In the genomic region with DNA sequence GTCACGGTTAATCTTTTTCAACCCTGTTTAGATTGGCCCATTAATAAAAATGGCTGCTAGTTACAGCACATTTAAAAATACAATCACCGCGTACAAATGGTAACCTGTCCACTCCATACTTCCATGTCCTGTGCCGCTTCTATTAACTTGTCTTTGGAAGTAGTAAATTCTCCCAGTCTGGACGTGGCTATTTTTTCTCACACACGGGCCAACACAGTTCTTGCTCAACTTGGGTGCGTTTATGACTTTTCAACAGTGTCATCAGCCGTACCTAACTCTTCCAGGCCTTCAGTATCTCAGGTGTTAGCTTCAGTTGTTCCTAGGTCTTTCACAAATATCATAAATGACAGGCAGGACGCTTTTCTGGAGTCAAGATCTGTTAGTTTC, we compare ENCODE assay signal across 8 cellular contexts. TPM values are rescaled to one million over a fixed set of nuclear protein-coding genes. Genes with fewer than 3 reads are reported as not detected.
DNase-seq lines count a peak whose midpoint lies in the region; ATAC-seq, FAIRE-seq and TF ChIP-seq lines count a peak whose summit lies in the region.

No MANE protein-coding gene starts in this region.

- H3K23ac ChIP-seq in neuronal stem cell (ENCODE audit: low read depth, low read length, poor library complexity) = no peak overlapping the region

- intact Hi-C loops in OCI-LY7 (cut with micrococcal nuclease; ENCODE audit: unreplicated experiment) = loop anchor here (1.0 to 5.0 kb wide), 5 partner anchors 50 to 416 kb away; a partner anchor contains a TSS

- H3K14ac ChIP-seq in neuronal stem cell (ENCODE audit: low read length) = no peak overlapping the region

- no peak for TF ChIP-seq CTCF in OCI-LY7 (conservative IDR thresholded peaks at IDR 0.05; ENCODE audit: low read length)
- TF ChIP-seq CTCF in epithelial cell of esophagus (IDR thresholded peaks at IDR 0.05; ENCODE audit: insufficient read depth, low read depth, low read length, missing control alignments) = no peak

- no peak overlapping the region for H2BK12ac ChIP-seq in neuronal stem cell (ENCODE audit: low read length)

- ATAC-seq in HG03175 (IDR thresholded peaks at IDR 0.05; ENCODE audit: unreplicated experiment) = no peak

- POLR2A ChIA-PET in OCI-LY7 (lab: Charles Lee) = interaction anchor here (0.6 to 1.7 kb wide), 4 partner anchors 19 to 346 kb away, joined by 3 to 9 read pairs (median 4); a partner anchor contains a TSS

- BruUV-seq in OCI-LY7 (replicated peaks; lab: Mats Ljungman, UMichigan) = no TSS peak

- no peaks in the 10 kb centered on the region for H3K9me2 ChIP-seq in OCI-LY7 (ENCODE audit: insufficient read depth, low read length)

- H4K8ac ChIP-seq in neuronal stem cell (ENCODE audit: low read depth, low read length) = no peak overlapping the region

- DNase-seq in GM19239 (ENCODE audit: insufficient read length, low spot score) (no peak), OCI-LY7 (ENCODE audit: low spot score) (no peak), epithelial cell of esophagus (ENCODE audit: low read depth) (peak; percentile 44), neuronal stem cell (ENCODE audit: low spot score) (no peak), SHP77 treated with DMSO at 0.1 percent for 48 hours (lab: John Stamatoyannopoulos, UW) (no peak), HK-2 (ENCODE audit: unreplicated experiment) (no peak)
- DNase-seq in activated CD8-positive, alpha-beta memory T cell treated with anti-CD3 and anti-CD28 coated beads, Interleukin-2, amount 50 U/mL, for 4 hours = no peak

- H3K36me3 ChIP-seq in OCI-LY7 (ENCODE audit: insufficient read depth, low read length) (no peaks in the 10 kb centered on the region), neuronal stem cell (replicated peaks in 1 of 2; ENCODE audit: control insufficient read depth in 2 of 2, insufficient read depth in 2 of 2, low read length in 2 of 2) (no peaks in the 10 kb centered on the region)

- H3K27me3 ChIP-seq in neuronal stem cell (ENCODE audit: control insufficient read depth in 3 of 3, insufficient read depth in 3 of 3, low read depth in 1 of 3, low read length in 3 of 3) = peaks cover 0 to 5% (median 0%) of the 10 kb centered on the region in 3 experiments

- H4K20me1 ChIP-seq in OCI-LY7 (ENCODE audit: insufficient read depth, low read length) = peaks cover 17% of the 10 kb centered on the region; the same call in 1 of the 2 replicates

- H3K4me1 ChIP-seq in OCI-LY7 (ENCODE audit: insufficient read depth, low read length, poor library complexity, severe bottlenecking) = peaks cover 15% of the 10 kb centered on the region
- H3K4me1 ChIP-seq in neuronal stem cell (ENCODE audit: control insufficient read depth in 2 of 2, insufficient read depth in 1 of 2, low read depth in 1 of 2, low read length in 2 of 2) = peaks cover 5 to 13% of the 10 kb centered on the region in 2 donors

- no peak overlapping the region for H2BK5ac ChIP-seq in neuronal stem cell (ENCODE audit: low read length)

- WGBS in neuronal stem cell (ENCODE audit: extremely low coverage in 2 of 2, insufficient read length in 2 of 2, insufficient replicate concordance in 1 of 2), 2 donors = no CpG with 5 or more reads among the region's 9 CpGs

- H3K9ac ChIP-seq in neuronal stem cell (ENCODE audit: low read depth, low read length, poor library complexity) = no peak overlapping the region

- H2AFZ ChIP-seq in OCI-LY7 (ENCODE audit: low read length) (peak overlapping the region; percentile 95), neuronal stem cell (ENCODE audit: low read length) (peak overlapping the region; percentile 93)

- H2AK5ac ChIP-seq in neuronal stem cell (ENCODE audit: low read depth, low read length) = no peak overlapping the region

- H3K4ac ChIP-seq in neuronal stem cell (ENCODE audit: low read length) = no peak overlapping the region

- peaks cover 35% of the 10 kb centered on the region for H3K79me2 ChIP-seq in OCI-LY7 (ENCODE audit: insufficient read depth, low read depth, low read length)

- H3K27ac ChIP-seq in OCI-LY7 (ENCODE audit: low read depth, low read length, poor library complexity, severe bottlenecking) = peak overlapping the region; percentile 24
- H3K27ac ChIP-seq in neuronal stem cell (replicated peaks; ENCODE audit: low read length) = no peak overlapping the region

- no peak overlapping the region for H2BK15ac ChIP-seq in neuronal stem cell (ENCODE audit: low read length)

- CTCF ChIA-PET in OCI-LY7 (lab: Charles Lee; ENCODE audit: unreplicated experiment) = interaction anchor here (1.2 kb wide), 1 partner anchor 98 kb away, joined by 3 read pairs; a partner anchor contains a TSS

- H3K4me2 ChIP-seq in OCI-LY7 (ENCODE audit: low read length) = peak overlapping the region; percentile 72
- peak overlapping the region; percentile 41 for H3K4me2 ChIP-seq in neuronal stem cell (ENCODE audit: insufficient read depth, low read length, poor library complexity, severe bottlenecking)

- peak; percentile 86 for FAIRE-seq in GM19239 (lab: Jason Lieb, UNC)

- H2BK120ac ChIP-seq in neuronal stem cell (ENCODE audit: low read depth, low read length) = no peak overlapping the region

- no peak overlapping the region for H3K18ac ChIP-seq in neuronal stem cell (ENCODE audit: low read length)

- no peaks in the 10 kb centered on the region for H3K9me3 ChIP-seq in OCI-LY7 (ENCODE audit: low read length)
- no peaks in the 10 kb centered on the region for H3K9me3 ChIP-seq in neuronal stem cell (replicated peaks in 1 of 2; ENCODE audit: control insufficient read depth in 2 of 2, insufficient read depth in 1 of 2, low read depth in 1 of 2, low read length in 2 of 2)

- peak overlapping the region; percentile 81 for H3K4me3 ChIP-seq in OCI-LY7 (ENCODE audit: low read depth, low read length, poor library complexity, severe bottlenecking)
- peak overlapping the region; percentile 83 for H3K4me3 ChIP-seq in epithelial cell of esophagus (ENCODE audit: low read length)
- H3K4me3 ChIP-seq in neuronal stem cell (ENCODE audit: low read length in 2 of 2) = peak overlapping the region in 1 of 2 donors; percentile 70

- no peak overlapping the region for H4K91ac ChIP-seq in neuronal stem cell (ENCODE audit: low read depth, low read length, poor library complexity)

- H3K79me1 ChIP-seq in neuronal stem cell (ENCODE audit: low read depth, low read length) = peaks cover 4% of the 10 kb centered on the region

RNA-seq across cellular contexts. Expression of a gene that starts 0.5 kb away (rescaled TPM):
- total RNA-seq in OCI-LY7 (2014; rRNA removed; shearing (Covaris generic)) = 27.7 and 33.8 TPM in 2 replicates
- 33.5 and 38.4 TPM in 2 replicates for total RNA-seq in OCI-LY7 (2022)
- polyA plus RNA-seq in neuronal stem cell (2013, experiment 1 of 2) = 12.7 TPM
- 12.0 TPM for polyA plus RNA-seq in neuronal stem cell (2013, experiment 2 of 2)
